Comparison of ENCODE assay signal across 1 cellular context in genomic region chr1:43968348-43968948, GRCh38.
TF ChIP-seq lines count a peak whose summit lies in the region.

No MANE protein-coding gene starts in this region.

TF ChIP-seq in WTC11, 78 proteins besides CTCF, POLR2A, EP300 and RAD21 (continued from another document and continues in another):
- TF ChIP-seq, protein P1, sequence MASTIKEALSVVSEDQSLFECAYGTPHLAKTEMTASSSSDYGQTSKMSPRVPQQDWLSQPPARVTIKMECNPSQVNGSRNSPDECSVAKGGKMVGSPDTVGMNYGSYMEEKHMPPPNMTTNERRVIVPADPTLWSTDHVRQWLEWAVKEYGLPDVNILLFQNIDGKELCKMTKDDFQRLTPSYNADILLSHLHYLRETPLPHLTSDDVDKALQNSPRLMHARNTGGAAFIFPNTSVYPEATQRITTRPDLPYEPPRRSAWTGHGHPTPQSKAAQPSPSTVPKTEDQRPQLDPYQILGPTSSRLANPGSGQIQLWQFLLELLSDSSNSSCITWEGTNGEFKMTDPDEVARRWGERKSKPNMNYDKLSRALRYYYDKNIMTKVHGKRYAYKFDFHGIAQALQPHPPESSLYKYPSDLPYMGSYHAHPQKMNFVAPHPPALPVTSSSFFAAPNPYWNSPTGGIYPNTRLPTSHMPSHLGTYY (CRISPR knock-in tag; IDR thresholded peaks at IDR 0.05): no peak
- TF ChIP-seq EMX1 (CRISPR knock-in tag; IDR thresholded peaks at IDR 0.05): no peak
- no peak for TF ChIP-seq ZNF317 (CRISPR knock-in tag; IDR thresholded peaks at IDR 0.05; ENCODE audit: borderline replicate concordance, low read depth)
- TF ChIP-seq TEAD1 (CRISPR knock-in tag; IDR thresholded peaks at IDR 0.05): peak; percentile 66; the same call in 1 of the 2 replicates
- TF ChIP-seq, protein P2, sequence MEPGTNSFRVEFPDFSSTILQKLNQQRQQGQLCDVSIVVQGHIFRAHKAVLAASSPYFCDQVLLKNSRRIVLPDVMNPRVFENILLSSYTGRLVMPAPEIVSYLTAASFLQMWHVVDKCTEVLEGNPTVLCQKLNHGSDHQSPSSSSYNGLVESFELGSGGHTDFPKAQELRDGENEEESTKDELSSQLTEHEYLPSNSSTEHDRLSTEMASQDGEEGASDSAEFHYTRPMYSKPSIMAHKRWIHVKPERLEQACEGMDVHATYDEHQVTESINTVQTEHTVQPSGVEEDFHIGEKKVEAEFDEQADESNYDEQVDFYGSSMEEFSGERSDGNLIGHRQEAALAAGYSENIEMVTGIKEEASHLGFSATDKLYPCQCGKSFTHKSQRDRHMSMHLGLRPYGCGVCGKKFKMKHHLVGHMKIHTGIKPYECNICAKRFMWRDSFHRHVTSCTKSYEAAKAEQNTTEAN (CRISPR knock-in tag; IDR thresholded peaks at IDR 0.05): no peak
- TF ChIP-seq NR1H2 (CRISPR knock-in tag; IDR thresholded peaks at IDR 0.05): no peak
- TF ChIP-seq SMAD3 (CRISPR knock-in tag; IDR thresholded peaks at IDR 0.05; ENCODE audit: borderline replicate concordance): no peak
- TF ChIP-seq TCF7 (CRISPR knock-in tag; IDR thresholded peaks at IDR 0.05; ENCODE audit: low read depth): no peak
- TF ChIP-seq SOX15 (CRISPR knock-in tag; IDR thresholded peaks at IDR 0.05): no peak
- no peak for TF ChIP-seq E2F1 (CRISPR knock-in tag; IDR thresholded peaks at IDR 0.05)
- no peak for TF ChIP-seq ZNF281 (CRISPR knock-in tag; IDR thresholded peaks at IDR 0.05)
- TF ChIP-seq MYBL2 (CRISPR knock-in tag; IDR thresholded peaks at IDR 0.05): no peak
- TF ChIP-seq AR (CRISPR knock-in tag; IDR thresholded peaks at IDR 0.05): no peak
- TF ChIP-seq MLX (CRISPR knock-in tag; IDR thresholded peaks at IDR 0.05): no peak
- TF ChIP-seq, protein P3, sequence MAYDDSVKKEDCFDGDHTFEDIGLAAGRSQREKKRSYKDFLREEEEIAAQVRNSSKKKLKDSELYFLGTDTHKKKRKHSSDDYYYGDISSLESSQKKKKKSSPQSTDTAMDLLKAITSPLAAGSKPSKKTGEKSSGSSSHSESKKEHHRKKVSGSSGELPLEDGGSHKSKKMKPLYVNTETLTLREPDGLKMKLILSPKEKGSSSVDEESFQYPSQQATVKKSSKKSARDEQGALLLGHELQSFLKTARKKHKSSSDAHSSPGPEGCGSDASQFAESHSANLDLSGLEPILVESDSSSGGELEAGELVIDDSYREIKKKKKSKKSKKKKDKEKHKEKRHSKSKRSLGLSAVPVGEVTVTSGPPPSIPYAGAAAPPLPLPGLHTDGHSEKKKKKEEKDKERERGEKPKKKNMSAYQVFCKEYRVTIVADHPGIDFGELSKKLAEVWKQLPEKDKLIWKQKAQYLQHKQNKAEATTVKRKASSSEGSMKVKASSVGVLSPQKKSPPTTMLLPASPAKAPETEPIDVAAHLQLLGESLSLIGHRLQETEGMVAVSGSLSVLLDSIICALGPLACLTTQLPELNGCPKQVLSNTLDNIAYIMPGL (CRISPR knock-in tag; IDR thresholded peaks at IDR 0.05): no peak
- TF ChIP-seq NFYB (CRISPR knock-in tag; conservative IDR thresholded peaks at IDR 0.05; ENCODE audit: low read depth): no peak
- no peak for TF ChIP-seq GTF2I (CRISPR knock-in tag; conservative IDR thresholded peaks at IDR 0.05)
- no peak for TF ChIP-seq IRF2 (CRISPR knock-in tag; IDR thresholded peaks at IDR 0.05; ENCODE audit: borderline replicate concordance, low read depth)
- no peak for TF ChIP-seq OVOL2 (CRISPR knock-in tag; IDR thresholded peaks at IDR 0.05; ENCODE audit: borderline replicate concordance)
- TF ChIP-seq ZNF532 (CRISPR knock-in tag; IDR thresholded peaks at IDR 0.05; ENCODE audit: borderline replicate concordance): no peak
- TF ChIP-seq, protein P4, sequence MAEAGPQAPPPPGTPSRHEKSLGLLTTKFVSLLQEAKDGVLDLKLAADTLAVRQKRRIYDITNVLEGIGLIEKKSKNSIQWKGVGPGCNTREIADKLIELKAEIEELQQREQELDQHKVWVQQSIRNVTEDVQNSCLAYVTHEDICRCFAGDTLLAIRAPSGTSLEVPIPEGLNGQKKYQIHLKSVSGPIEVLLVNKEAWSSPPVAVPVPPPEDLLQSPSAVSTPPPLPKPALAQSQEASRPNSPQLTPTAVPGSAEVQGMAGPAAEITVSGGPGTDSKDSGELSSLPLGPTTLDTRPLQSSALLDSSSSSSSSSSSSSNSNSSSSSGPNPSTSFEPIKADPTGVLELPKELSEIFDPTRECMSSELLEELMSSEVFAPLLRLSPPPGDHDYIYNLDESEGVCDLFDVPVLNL (CRISPR knock-in tag; IDR thresholded peaks at IDR 0.05; ENCODE audit: borderline replicate concordance, low read depth): no peak
- no peak for TF ChIP-seq MAX (CRISPR knock-in tag; IDR thresholded peaks at IDR 0.05)
- TF ChIP-seq, protein P5, sequence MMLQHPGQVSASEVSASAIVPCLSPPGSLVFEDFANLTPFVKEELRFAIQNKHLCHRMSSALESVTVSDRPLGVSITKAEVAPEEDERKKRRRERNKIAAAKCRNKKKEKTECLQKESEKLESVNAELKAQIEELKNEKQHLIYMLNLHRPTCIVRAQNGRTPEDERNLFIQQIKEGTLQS (CRISPR knock-in tag; conservative IDR thresholded peaks at IDR 0.05): no peak
- TF ChIP-seq ZNF263 (CRISPR knock-in tag; IDR thresholded peaks at IDR 0.05; ENCODE audit: low read depth): no peak
- no peak for TF ChIP-seq NR2C2 (CRISPR knock-in tag; IDR thresholded peaks at IDR 0.05)
- TF ChIP-seq RORB (CRISPR knock-in tag; IDR thresholded peaks at IDR 0.05): no peak
- no peak for TF ChIP-seq ZNF121 (CRISPR knock-in tag; IDR thresholded peaks at IDR 0.05)
- TF ChIP-seq ZMAT4 (CRISPR knock-in tag; IDR thresholded peaks at IDR 0.05): no peak
- TF ChIP-seq PRRX2 (CRISPR knock-in tag; IDR thresholded peaks at IDR 0.05): no peak
- TF ChIP-seq, protein P6, sequence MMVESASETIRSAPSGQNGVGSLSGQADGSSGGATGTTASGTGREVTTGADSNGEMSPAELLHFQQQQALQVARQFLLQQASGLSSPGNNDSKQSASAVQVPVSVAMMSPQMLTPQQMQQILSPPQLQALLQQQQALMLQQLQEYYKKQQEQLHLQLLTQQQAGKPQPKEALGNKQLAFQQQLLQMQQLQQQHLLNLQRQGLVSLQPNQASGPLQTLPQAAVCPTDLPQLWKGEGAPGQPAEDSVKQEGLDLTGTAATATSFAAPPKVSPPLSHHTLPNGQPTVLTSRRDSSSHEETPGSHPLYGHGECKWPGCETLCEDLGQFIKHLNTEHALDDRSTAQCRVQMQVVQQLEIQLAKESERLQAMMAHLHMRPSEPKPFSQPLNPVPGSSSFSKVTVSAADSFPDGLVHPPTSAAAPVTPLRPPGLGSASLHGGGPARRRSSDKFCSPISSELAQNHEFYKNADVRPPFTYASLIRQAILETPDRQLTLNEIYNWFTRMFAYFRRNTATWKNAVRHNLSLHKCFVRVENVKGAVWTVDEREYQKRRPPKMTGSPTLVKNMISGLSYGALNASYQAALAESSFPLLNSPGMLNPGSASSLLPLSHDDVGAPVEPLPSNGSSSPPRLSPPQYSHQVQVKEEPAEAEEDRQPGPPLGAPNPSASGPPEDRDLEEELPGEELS (CRISPR knock-in tag; IDR thresholded peaks at IDR 0.05): no peak
- TF ChIP-seq USF1 (CRISPR knock-in tag; IDR thresholded peaks at IDR 0.05): peak; percentile 57; the same call in 1 of the 2 replicates
- no peak for TF ChIP-seq KAT7 (CRISPR knock-in tag; IDR thresholded peaks at IDR 0.05; ENCODE audit: borderline replicate concordance)
- TF ChIP-seq CBFB (CRISPR knock-in tag; IDR thresholded peaks at IDR 0.05; ENCODE audit: low read depth): no peak
- TF ChIP-seq NFATC4 (CRISPR knock-in tag; IDR thresholded peaks at IDR 0.05): no peak
